In the genomic region with DNA sequence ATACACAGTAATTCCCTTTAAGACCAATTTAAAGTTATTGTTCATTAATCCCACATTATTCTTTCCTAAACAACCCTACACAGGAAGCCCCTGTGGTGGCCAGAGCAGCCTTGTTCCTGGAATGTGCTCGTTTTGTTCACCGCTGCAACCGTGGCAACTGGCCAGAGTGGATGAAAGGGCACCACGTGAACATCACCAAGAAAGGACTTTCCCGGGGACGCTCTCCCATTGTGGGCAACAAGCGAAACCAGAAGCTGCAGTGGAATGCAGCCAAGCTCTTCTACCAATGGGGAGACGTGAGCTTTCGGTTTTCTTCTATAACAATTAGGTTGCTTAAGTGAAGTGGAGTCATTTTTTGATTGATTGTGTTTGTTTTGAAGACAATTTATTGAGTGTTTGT, we compare ENCODE assay signal across 11 cellular contexts.
DNase-seq lines count a peak whose midpoint lies in the region; FAIRE-seq and TF ChIP-seq lines count a peak whose summit lies in the region.
"Had no signal": no experiment of that assay in that cellular context is flagged by ENCODE, and none has a peak within 500 bp of the region (broad histone marks: within the 10 kb centered on the region; RNA-seq: fewer than 3 reads in every experiment).

No MANE protein-coding gene starts in this region.

- no peaks in the 10 kb centered on the region for H3K27me3 Mint-ChIP-seq in astrocyte (ENCODE audit: low read depth, unreplicated experiment)

- H3K9me3 ChIP-seq in astrocyte (ENCODE audit: insufficient read depth, low read depth, low read length) (no peaks in the 10 kb centered on the region), colonic mucosa (no peaks in the 10 kb centered on the region)

- H2AFZ ChIP-seq in KMS-11 (ENCODE audit: low read depth) (no peak overlapping the region), astrocyte (ENCODE audit: low read depth, low read length) (peak overlapping the region; percentile 37)

- intact Hi-C loops in colonic mucosa (cut with DNase I): no loop called here

- peak overlapping the region; percentile 69 for H3K4me2 ChIP-seq in KMS-11
- H3K4me2 ChIP-seq in astrocyte (ENCODE audit: low read length): peak overlapping the region; percentile 73

- no peaks in the 10 kb centered on the region for H3K36me3 Mint-ChIP-seq in astrocyte (ENCODE audit: low read depth, unreplicated experiment)
- H3K36me3 Mint-ChIP-seq: activated naive CD8-positive, alpha-beta T cell had no signal

- TF ChIP-seq CTCF in KMS-11 (conservative IDR thresholded peaks at IDR 0.05; ENCODE audit: low read depth, low read length): no peak
- no peak for TF ChIP-seq CTCF in astrocyte (IDR thresholded peaks at IDR 0.05; ENCODE audit: insufficient read depth, low read depth, low read length)
- no peak for TF ChIP-seq CTCF in colonic mucosa (IDR thresholded peaks at IDR 0.05)

- no peaks in the 10 kb centered on the region for H3K27me3 ChIP-seq in KMS-11 (ENCODE audit: insufficient read depth, low read depth)
- no peaks in the 10 kb centered on the region for H3K27me3 ChIP-seq in astrocyte (ENCODE audit: insufficient read depth, low read length)
- H3K27me3 ChIP-seq in colonic mucosa: no peaks in the 10 kb centered on the region

- no peaks in the 10 kb centered on the region for H4K20me1 ChIP-seq in KMS-11 (ENCODE audit: insufficient read depth)
- H4K20me1 ChIP-seq in astrocyte (ENCODE audit: insufficient read depth, low read length): no peaks in the 10 kb centered on the region

- no peak for FAIRE-seq in astrocyte (lab: Jason Lieb, UNC)

- H3K27ac ChIP-seq in KMS-11 (no peak overlapping the region), astrocyte (ENCODE audit: low read depth, low read length) (no peak overlapping the region), substantia nigra (ENCODE audit: low read depth, low read length, poor library complexity, severe bottlenecking) (no peak overlapping the region), colonic mucosa (no peak overlapping the region)

- H3K9me3 Mint-ChIP-seq in astrocyte (ENCODE audit: unreplicated experiment): peaks cover 3% of the 10 kb centered on the region

- H3K79me2 ChIP-seq in KMS-11 (ENCODE audit: insufficient read depth, low read depth) (no peaks in the 10 kb centered on the region), astrocyte (ENCODE audit: insufficient read depth, low read length) (no peaks in the 10 kb centered on the region)

- H3K4me1 ChIP-seq in KMS-11 (ENCODE audit: low read depth, poor library complexity, severe bottlenecking) (peaks cover 24% of the 10 kb centered on the region), astrocyte (ENCODE audit: insufficient read depth, low read length) (no peaks in the 10 kb centered on the region), colonic mucosa (no peaks in the 10 kb centered on the region)

- peak; percentile 79 for DNase-seq in astrocyte (ENCODE audit: low read depth)
- peak; percentile 1 for DNase-seq in hepatic stellate cell (ENCODE audit: low spot score)
- peak in 43 of 49 donors; percentile 1 to 79 (median 40) for DNase-seq in substantia nigra (lab: John Stamatoyannopoulos, UW)
- DNase-seq in amniotic stem cell (lab: John Stamatoyannopoulos, UW): no peak
- no peak for DNase-seq in stimulated activated naive CD4-positive, alpha-beta T cell treated with Interleukin-2 at 50 U/mL for 16 hours (lab: John Stamatoyannopoulos, UW)
- DNase-seq in DMS79 (lab: John Stamatoyannopoulos, UW): no peak
- DNase-seq in colonic mucosa: no peak
- DNase-seq: mesenchymal stem cell, SHP77 had no signal

- H3K4me3 Mint-ChIP-seq in astrocyte (ENCODE audit: unreplicated experiment): no peak overlapping the region
- H3K4me3 Mint-ChIP-seq: activated naive CD8-positive, alpha-beta T cell had no signal

- H3K4me1 Mint-ChIP-seq in astrocyte (ENCODE audit: low read depth, unreplicated experiment): peaks cover 3% of the 10 kb centered on the region

- H3K9ac ChIP-seq in KMS-11 (no peak overlapping the region), astrocyte (ENCODE audit: low read length) (peak overlapping the region; percentile 17), colonic mucosa (ENCODE audit: low read depth in 2 of 2, low read length in 2 of 2) (no peak overlapping the region)

- no peaks in the 10 kb centered on the region for H3K36me3 ChIP-seq in KMS-11 (ENCODE audit: insufficient read depth)
- no peaks in the 10 kb centered on the region for H3K36me3 ChIP-seq in astrocyte (ENCODE audit: insufficient read depth, low read length)
- H3K36me3 ChIP-seq in colonic mucosa: no peaks in the 10 kb centered on the region

- H3K27ac Mint-ChIP-seq in astrocyte (ENCODE audit: unreplicated experiment): peak overlapping the region; percentile 64
- H3K27ac Mint-ChIP-seq: activated naive CD8-positive, alpha-beta T cell had no signal

- H3K4me3 ChIP-seq in KMS-11 (IDR thresholded peaks at IDR 0.05; ENCODE audit: insufficient read depth, low read depth, low read length) (no peak overlapping the region), astrocyte (ENCODE audit: insufficient read depth, low read depth, low read length) (peak overlapping the region; percentile 29), colonic mucosa (no peak overlapping the region)

Comparison
In these comparisons a context has a peak if more than half of its experiments do, and no peak if none do; other contexts are left out.
1. DNase-seq: peak in astrocyte (single experiment), hepatic stellate cell (single experiment) and substantia nigra (43 of 49); none in amniotic stem cell (single experiment), stimulated activated naive CD4-positive, alpha-beta T cell treated with Interleukin-2 at 50 U/mL for 16 hours (single experiment), DMS79 (single experiment) and colonic mucosa (single experiment).